In genomic region chr19:5335101-5335500, GRCh38 we compare ENCODE assay signal across 12 cellular contexts. TPM values are rescaled to one million over a fixed set of nuclear protein-coding genes. Genes with fewer than 3 reads are reported as not detected.
"Had no signal": no experiment of that assay in that cellular context is flagged by ENCODE, and none has a peak within 500 bp of the region (broad histone marks: within the 10 kb centered on the region; RNA-seq: fewer than 3 reads in every experiment).

No MANE protein-coding gene starts in this region.

- H3K4me3 Mint-ChIP-seq: activated CD8-positive, alpha-beta T cell treated with anti-CD3 and anti-CD28 coated beads for 36 hours; activated naive CD8-positive, alpha-beta T cell; activated T-cell treated with anti-CD3 and anti-CD28 coated beads, Interleukin-2, amount 50 U/mL, for 72 hours; endodermal cell; mesothelial cell of epicardium had no signal

- H3K36me3 Mint-ChIP-seq: activated naive CD8-positive, alpha-beta T cell; mesothelial cell of epicardium had no signal

- DNase-seq: activated CD8-positive, alpha-beta memory T cell treated with anti-CD3 and anti-CD28 coated beads, Interleukin-2, amount 50 U/mL, for 4 hours; activated CD8-positive, alpha-beta T cell treated with anti-CD3 and anti-CD28 coated beads for 36 hours; activated gamma-delta T cell; activated T-cell treated with anti-CD3 and anti-CD28 coated beads, Interleukin-2, amount 50 U/mL, for 72 hours; endodermal cell; gastrocnemius medialis; SK-N-SH; stimulated activated CD4-positive, alpha-beta T cell treated with anti-CD3 and anti-CD28 coated beads, Interleukin-2, amount 100 ng/mL, for 48 hours; stimulated activated naive B cell treated with anti-CD40 and anti-IgM and Interleukin-4, amounts not matched to agents 10 μg/mL and 1 μg/mL and 100 μg/mL, for 72 hours had no signal

- ATAC-seq: activated CD8-positive, alpha-beta T cell treated with anti-CD3 and anti-CD28 coated beads for 36 hours; activated T-cell treated with anti-CD3 and anti-CD28 coated beads, Interleukin-2, amount 50 U/mL, for 72 hours; gastrocnemius medialis; stimulated activated naive B cell treated with anti-CD40 and anti-IgM and Interleukin-4, amounts not matched to agents 10 μg/mL and 1 μg/mL and 100 μg/mL, for 72 hours had no signal

- H3K9me3 Mint-ChIP-seq: activated CD8-positive, alpha-beta T cell treated with anti-CD3 and anti-CD28 coated beads for 36 hours; activated T-cell treated with anti-CD3 and anti-CD28 coated beads, Interleukin-2, amount 50 U/mL, for 72 hours; endodermal cell; mesothelial cell of epicardium; stimulated activated naive B cell treated with anti-CD40 and anti-IgM and Interleukin-4, amounts not matched to agents 10 μg/mL and 1 μg/mL and 100 μg/mL, for 72 hours had no signal

- H3K27ac Mint-ChIP-seq: activated CD8-positive, alpha-beta T cell treated with anti-CD3 and anti-CD28 coated beads for 36 hours; activated naive CD8-positive, alpha-beta T cell; activated T-cell treated with anti-CD3 and anti-CD28 coated beads, Interleukin-2, amount 50 U/mL, for 72 hours; endodermal cell; mesothelial cell of epicardium; stimulated activated naive B cell treated with anti-CD40 and anti-IgM and Interleukin-4, amounts not matched to agents 10 μg/mL and 1 μg/mL and 100 μg/mL, for 72 hours had no signal

RNA-seq across cellular contexts. Expression of gene PTPRS, which starts 5.5 kb away (rescaled TPM):
- total RNA-seq: T-helper 1 cell treated with Interleukin-12 subunit alpha and Interleukin-12 subunit beta and Interleukin-4 antibody, amounts not matched to agents 30 ng/mL and 1 ng/mL, for 36 hours had no signal
